Comparison of ENCODE assay signal across 8 cellular contexts in the genomic region with DNA sequence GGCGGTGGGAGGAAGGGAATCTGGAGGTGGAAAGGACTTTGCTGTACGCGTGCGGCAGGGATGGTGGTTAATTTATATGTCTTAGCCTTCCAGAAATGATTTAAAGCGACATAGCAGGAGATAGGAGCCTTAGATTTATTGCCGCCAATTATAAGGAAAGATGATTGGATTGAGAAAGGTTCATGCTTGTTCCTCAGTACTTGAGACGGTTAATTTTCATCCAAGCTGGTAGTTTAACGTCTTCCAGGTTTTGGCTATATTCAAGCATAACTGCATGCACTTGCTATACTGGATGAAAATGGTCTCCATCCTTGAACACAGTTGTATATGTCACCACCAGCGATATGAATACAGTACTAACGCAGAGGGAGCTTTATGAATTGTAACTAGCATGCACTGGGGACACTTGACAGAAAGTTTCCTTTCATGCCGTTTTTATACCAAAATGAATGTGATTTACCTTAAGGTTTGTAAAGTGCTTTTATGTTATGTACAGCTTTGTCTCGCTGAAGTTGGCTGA. TPM values are rescaled to one million over a fixed set of nuclear protein-coding genes. Genes with fewer than 3 reads are reported as not detected.
DNase-seq lines count a peak whose midpoint lies in the region; ATAC-seq and TF ChIP-seq lines count a peak whose summit lies in the region.

No MANE protein-coding gene starts in this region.

- intact Hi-C loops in activated CD4-positive, alpha-beta T cell treated with anti-CD3 and anti-CD28 coated beads, Interleukin-2, amount 10 ng/mL, durations not matched to agents 24 days and 14 days (cut with micrococcal nuclease): loop anchor here (1.0 kb wide), 2 partner anchors 8 to 11 kb away; a partner anchor contains a TSS
- intact Hi-C loops in left colon (cut with DNase I, micrococcal nuclease): no loop called here

- H3K9me3 Mint-ChIP-seq in activated CD4-positive, alpha-beta T cell treated with anti-CD3 and anti-CD28 coated beads, Interleukin-2, amount 10 ng/mL, durations not matched to agents 24 days and 14 days: no peaks in the 10 kb centered on the region
- no peaks in the 10 kb centered on the region for H3K9me3 Mint-ChIP-seq in activated naive CD8-positive, alpha-beta T cell treated with anti-CD3 and anti-CD28 coated beads, Interleukin-2, amount 10 ng/mL, durations not matched to agents 7 days and 5 days

- no peaks in the 10 kb centered on the region for H3K9me3 ChIP-seq in thoracic aorta

- peak overlapping the region; percentile 94 for H3K4me3 Mint-ChIP-seq in activated CD4-positive, alpha-beta T cell treated with anti-CD3 and anti-CD28 coated beads, Interleukin-2, amount 10 ng/mL, durations not matched to agents 24 days and 14 days
- H3K4me3 Mint-ChIP-seq in activated naive CD8-positive, alpha-beta T cell treated with anti-CD3 and anti-CD28 coated beads, Interleukin-2, amount 10 ng/mL, durations not matched to agents 7 days and 5 days: peak overlapping the region; percentile 84

- peaks cover 5% of the 10 kb centered on the region for H3K27me3 Mint-ChIP-seq in activated CD4-positive, alpha-beta T cell treated with anti-CD3 and anti-CD28 coated beads, Interleukin-2, amount 10 ng/mL, durations not matched to agents 24 days and 14 days
- no peaks in the 10 kb centered on the region for H3K27me3 Mint-ChIP-seq in activated naive CD8-positive, alpha-beta T cell treated with anti-CD3 and anti-CD28 coated beads, Interleukin-2, amount 10 ng/mL, durations not matched to agents 7 days and 5 days

- H3K4me1 Mint-ChIP-seq in activated CD4-positive, alpha-beta T cell treated with anti-CD3 and anti-CD28 coated beads, Interleukin-2, amount 10 ng/mL, durations not matched to agents 24 days and 14 days: peaks cover 24% of the 10 kb centered on the region
- H3K4me1 Mint-ChIP-seq in activated naive CD8-positive, alpha-beta T cell treated with anti-CD3 and anti-CD28 coated beads, Interleukin-2, amount 10 ng/mL, durations not matched to agents 7 days and 5 days: peaks cover 29% of the 10 kb centered on the region

- peak overlapping the region; percentile 91 for H3K27ac Mint-ChIP-seq in activated CD4-positive, alpha-beta T cell treated with anti-CD3 and anti-CD28 coated beads, Interleukin-2, amount 10 ng/mL, durations not matched to agents 24 days and 14 days
- peak overlapping the region; percentile 93 for H3K27ac Mint-ChIP-seq in activated naive CD8-positive, alpha-beta T cell treated with anti-CD3 and anti-CD28 coated beads, Interleukin-2, amount 10 ng/mL, durations not matched to agents 7 days and 5 days

- no peak for ATAC-seq in activated naive CD8-positive, alpha-beta T cell treated with anti-CD3 and anti-CD28 coated beads, Interleukin-2, amount 10 ng/mL, durations not matched to agents 7 days and 5 days (ENCODE audit: low read depth)
- ATAC-seq in left colon (peak; percentile 24), thoracic aorta (ENCODE audit: insufficient number of reproducible peaks, low FRiP score, low read depth) (no peak)

- POLR2A ChIA-PET in activated naive CD8-positive, alpha-beta T cell treated with anti-CD3 and anti-CD28 coated beads, Interleukin-2, amount 10 ng/mL, durations not matched to agents 7 days and 5 days (lab: Charles Lee): interaction anchor here (0.6 to 5.2 kb wide), 21 partner anchors 8 to 967 kb away, joined by 3 to 41 read pairs (median 6); a partner anchor contains a TSS

- peaks cover 3% of the 10 kb centered on the region for H3K36me3 ChIP-seq in thoracic aorta

- no peak for DNase-seq in activated CD4-positive, alpha-beta T cell treated with anti-CD3 and anti-CD28 coated beads, Interleukin-2, amount 10 ng/mL, durations not matched to agents 24 days and 14 days
- no peak for DNase-seq in activated CD4-positive, alpha-beta T cell treated with anti-CD3 and anti-CD28 coated beads for 1 hour
- no peak for DNase-seq in activated naive CD8-positive, alpha-beta T cell treated with anti-CD3 and anti-CD28 coated beads, Interleukin-2, amount 10 ng/mL, durations not matched to agents 7 days and 5 days
- no peak for DNase-seq in left colon
- DNase-seq in thoracic aorta (ENCODE audit: low spot score): no peak
- no peak for DNase-seq in NCI-H2081 treated with DMSO at 0.1 percent for 48 hours (lab: John Stamatoyannopoulos, UW)
- DNase-seq in NCI-H345 treated with DMSO at 0.1 percent for 48 hours (lab: John Stamatoyannopoulos, UW; ENCODE audit: unreplicated experiment): no peak
- no peak for DNase-seq in LoVo (ENCODE audit: low spot score)

- H3K36me3 Mint-ChIP-seq in activated CD4-positive, alpha-beta T cell treated with anti-CD3 and anti-CD28 coated beads, Interleukin-2, amount 10 ng/mL, durations not matched to agents 24 days and 14 days (ENCODE audit: low read depth): peaks cover 14% of the 10 kb centered on the region
- peaks cover 5% of the 10 kb centered on the region for H3K36me3 Mint-ChIP-seq in activated naive CD8-positive, alpha-beta T cell treated with anti-CD3 and anti-CD28 coated beads, Interleukin-2, amount 10 ng/mL, durations not matched to agents 7 days and 5 days

- H3K4me1 ChIP-seq in thoracic aorta (ENCODE audit: control insufficient read depth in 1 of 2, low read depth in 2 of 2): peaks cover 15 to 25% of the 10 kb centered on the region in 2 donors

- no peaks in the 10 kb centered on the region for H3K27me3 ChIP-seq in thoracic aorta (replicated peaks; ENCODE audit: insufficient read depth)

- H3K27ac ChIP-seq in thoracic aorta: peak overlapping the region; percentile 79 to 94

- peak overlapping the region; percentile 94 for H3K4me3 ChIP-seq in thoracic aorta

- TF ChIP-seq CTCF in thoracic aorta (IDR thresholded peaks at IDR 0.05): no peak

RNA-seq across cellular contexts. Expression of a gene that starts 0.6 kb away (rescaled TPM):
- total RNA-seq in activated CD4-positive, alpha-beta T cell treated with anti-CD3 and anti-CD28 coated beads, Interleukin-2, amount 10 ng/mL, durations not matched to agents 24 days and 14 days: 4.5 and 4.8 TPM in 2 replicates
- total RNA-seq in activated naive CD8-positive, alpha-beta T cell treated with anti-CD3 and anti-CD28 coated beads, Interleukin-2, amount 10 ng/mL, durations not matched to agents 7 days and 5 days: 1 to 10 TPM; 4.4 to 4.6 TPM
- total RNA-seq in left colon (1 to 10 TPM; 2.8 to 4.7 TPM), thoracic aorta (1 to 10 TPM; 1.1 to 2.8 TPM)

RNA-seq across cellular contexts. Expression of a gene that starts 8.1 kb away (rescaled TPM):
- total RNA-seq in activated CD4-positive, alpha-beta T cell treated with anti-CD3 and anti-CD28 coated beads, Interleukin-2, amount 10 ng/mL, durations not matched to agents 24 days and 14 days: 164 and 172 TPM in 2 replicates
- total RNA-seq in activated naive CD8-positive, alpha-beta T cell treated with anti-CD3 and anti-CD28 coated beads, Interleukin-2, amount 10 ng/mL, durations not matched to agents 7 days and 5 days: 100 to 1,000 TPM; 154 to 163 TPM
- total RNA-seq in left colon (100 to 1,000 TPM; 154 to 190 TPM), thoracic aorta (10 to 100 TPM; 44.5 to 68.3 TPM)

RNA-seq across cellular contexts. Expression of a gene that starts 18.4 kb away (rescaled TPM):
- total RNA-seq in activated CD4-positive, alpha-beta T cell treated with anti-CD3 and anti-CD28 coated beads, Interleukin-2, amount 10 ng/mL, durations not matched to agents 24 days and 14 days: 0.07 TPM in 1 of 2 replicates, not detected in the other
- total RNA-seq in activated naive CD8-positive, alpha-beta T cell treated with anti-CD3 and anti-CD28 coated beads, Interleukin-2, amount 10 ng/mL, durations not matched to agents 7 days and 5 days: not detected
- total RNA-seq in left colon (not detected), thoracic aorta (not detected)

RNA-seq across cellular contexts. Expression of a gene that starts 41.5 kb away (rescaled TPM):
- 43.1 and 44.8 TPM in 2 replicates for total RNA-seq in activated CD4-positive, alpha-beta T cell treated with anti-CD3 and anti-CD28 coated beads, Interleukin-2, amount 10 ng/mL, durations not matched to agents 24 days and 14 days
- total RNA-seq in activated naive CD8-positive, alpha-beta T cell treated with anti-CD3 and anti-CD28 coated beads, Interleukin-2, amount 10 ng/mL, durations not matched to agents 7 days and 5 days: 100 to 1,000 TPM; 133 to 139 TPM
- total RNA-seq in left colon (1 to 10 TPM; 1.3 to 2.0 TPM), thoracic aorta (1 to 10 TPM; 4.1 to 4.2 TPM)
